Comparison of ENCODE assay signal across 17 cellular contexts in genomic region chr22:25024895-25025294, GRCh38.
"Had no signal": no experiment of that assay in that cellular context is flagged by ENCODE, and none has a peak within 500 bp of the region (broad histone marks: within the 10 kb centered on the region; RNA-seq: fewer than 3 reads in every experiment).

No MANE protein-coding gene starts in this region.

- H3K27ac ChIP-seq: psoas muscle, SJCRH30 had no signal

- H3K4me3 Mint-ChIP-seq: activated T-cell treated with anti-CD3 and anti-CD28 coated beads, Interleukin-2, amount 50 U/mL, for 72 hours; dendritic cell treated with granulocyte-macrophage colony-stimulating factor and Interleukin-4, amounts not matched to agents 40 ng/mL and 50 ng/mL, for 4 days; effector memory CD8-positive, alpha-beta T cell; natural killer cell treated with Interleukin-12 subunit alpha and Interleukin-12 subunit beta and Interleukin-15 and Interleukin-18, amount 100 ng/mL, for 72 hours had no signal

- ATAC-seq: activated T-cell treated with anti-CD3 and anti-CD28 coated beads, Interleukin-2, amount 50 U/mL, for 72 hours; effector memory CD8-positive, alpha-beta T cell; mucosa of descending colon; natural killer cell treated with Interleukin-12 subunit alpha and Interleukin-12 subunit beta and Interleukin-15 and Interleukin-18, amount 100 ng/mL, for 72 hours had no signal

- H3K9me3 ChIP-seq: mucosa of descending colon, psoas muscle, SJCRH30 had no signal

- H3K27ac Mint-ChIP-seq: activated T-cell treated with anti-CD3 and anti-CD28 coated beads, Interleukin-2, amount 50 U/mL, for 72 hours; dendritic cell treated with granulocyte-macrophage colony-stimulating factor and Interleukin-4, amounts not matched to agents 40 ng/mL and 50 ng/mL, for 4 days; natural killer cell treated with Interleukin-12 subunit alpha and Interleukin-12 subunit beta and Interleukin-15 and Interleukin-18, amount 100 ng/mL, for 72 hours had no signal

- DNase-seq: activated CD4-positive, alpha-beta T cell treated with anti-CD3 and anti-CD28 coated beads, Interleukin-2, amount 50 U/mL, for 4 hours; activated CD8-positive, alpha-beta memory T cell treated with anti-CD3 and anti-CD28 coated beads, Interleukin-2, amount 50 U/mL, for 4 hours; activated gamma-delta T cell treated with Interleukin-2 at 50 U/mL for 16 hours; activated T-cell treated with anti-CD3 and anti-CD28 coated beads, Interleukin-2, amount 50 U/mL, for 72 hours; central memory CD4-positive, alpha-beta T cell; effector memory CD8-positive, alpha-beta T cell; erythroblast; mucosa of descending colon; psoas muscle; SJCRH30; stimulated activated CD4-positive, alpha-beta T cell treated with anti-CD3 and anti-CD28 coated beads, Interleukin-15, amount 100 ng/mL, for 24 hours; stimulated activated CD4-positive, alpha-beta T cell treated with anti-CD3 and anti-CD28 coated beads, Interleukin-4, amount 100 ng/mL, for 4 hours; SW 1271; trophoblast cell had no signal

- H3K36me3 ChIP-seq: SJCRH30 had no signal

- H3K36me3 Mint-ChIP-seq: natural killer cell treated with Interleukin-12 subunit alpha and Interleukin-12 subunit beta and Interleukin-15 and Interleukin-18, amount 100 ng/mL, for 72 hours had no signal

- H3K27me3 Mint-ChIP-seq: dendritic cell treated with granulocyte-macrophage colony-stimulating factor and Interleukin-4, amounts not matched to agents 40 ng/mL and 50 ng/mL, for 4 days had no signal

- H3K4me3 ChIP-seq: mucosa of descending colon, psoas muscle, SJCRH30 had no signal

- FAIRE-seq: astrocyte had no signal
